ENCODE assay signal across 30 cellular contexts in the genomic region with DNA sequence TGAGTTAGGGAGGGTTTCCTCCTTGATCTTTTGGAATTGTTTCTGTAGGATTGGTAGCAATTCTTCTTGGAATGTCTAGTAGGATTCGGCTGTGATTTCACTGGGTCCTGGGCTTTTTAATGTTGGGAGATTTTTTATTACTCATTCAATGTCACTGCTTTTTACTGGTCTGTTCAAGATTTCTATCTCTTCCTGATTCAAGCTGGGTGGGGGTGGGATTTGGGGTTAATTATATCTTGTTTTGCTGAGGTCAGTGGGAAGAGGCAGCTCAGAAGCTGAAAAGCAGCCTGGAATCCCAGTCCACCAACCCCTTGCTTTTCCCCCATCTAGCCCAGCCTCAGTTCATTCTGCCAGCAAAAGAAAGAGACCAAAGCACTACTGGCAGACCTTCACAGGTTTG. TPM values are rescaled to one million over a fixed set of nuclear protein-coding genes. Genes with fewer than 3 reads are reported as not detected.
"Had no signal": no experiment of that assay in that cellular context is flagged by ENCODE, and none has a peak within 500 bp of the region (broad histone marks: within the 10 kb centered on the region; RNA-seq: fewer than 3 reads in every experiment).

No MANE protein-coding gene starts in this region.

- H3K36me3 Mint-ChIP-seq: activated naive CD8-positive, alpha-beta T cell treated with anti-CD3 and anti-CD28 coated beads for 36 hours had no signal

- ATAC-seq: activated CD8-positive, alpha-beta T cell treated with anti-CD3 and anti-CD28 coated beads, Interleukin-2, amount 10 ng/mL, durations not matched to agents 7 days and 5 days had no signal

- DNase-seq: activated CD4-positive, alpha-beta T cell treated with anti-CD3 and anti-CD28 coated beads, Interleukin-2, amount 10 ng/mL, durations not matched to agents 24 days and 14 days; activated CD4-positive, alpha-beta T cell treated with anti-CD3 and anti-CD28 coated beads, Interleukin-2, amount 50 U/mL, for 4 hours; activated CD4-positive, CD25-positive, alpha-beta regulatory T cell; activated CD8-positive, alpha-beta T cell treated with anti-CD3 and anti-CD28 coated beads, Interleukin-2, amount 10 ng/mL, durations not matched to agents 7 days and 5 days; activated effector memory CD4-positive, alpha-beta T cell treated with Interleukin-2 at 50 U/mL for 16 hours; activated naive CD4-positive, alpha-beta T cell; activated naive CD4-positive, alpha-beta T cell treated with anti-CD3 and anti-CD28 coated beads, Interleukin-2, amount 50 U/mL, for 16 hours; activated naive CD8-positive, alpha-beta T cell treated with anti-CD3 and anti-CD28 coated beads for 36 hours; amniotic stem cell; aorta; brain microvascular endothelial cell; central memory CD4-positive, alpha-beta T cell; Kasumi-1; KG1; MM.1S; NCI-H1092; NCI-H1436 treated with DMSO at 0.1 percent for 48 hours; NCI-H1694 treated with DMSO at 0.1 percent for 48 hours; NCI-H2029; NCI-H345; NCI-H524 treated with DMSO at 0.1 percent for 48 hours; Peyer's patch; SHP77 treated with DMSO at 0.1 percent for 48 hours; SW 1271; T-helper 1 cell; T-helper 2 cell; T-helper 9 cell had no signal

- H3K27me3 ChIP-seq: brain microvascular endothelial cell, Peyer's patch, SJSA1 had no signal

- H3K4me3 Mint-ChIP-seq: activated CD4-positive, alpha-beta T cell treated with anti-CD3 and anti-CD28 coated beads, Interleukin-2, amount 10 ng/mL, durations not matched to agents 24 days and 14 days; activated CD8-positive, alpha-beta T cell treated with anti-CD3 and anti-CD28 coated beads, Interleukin-2, amount 10 ng/mL, durations not matched to agents 7 days and 5 days; activated naive CD8-positive, alpha-beta T cell treated with anti-CD3 and anti-CD28 coated beads for 36 hours; activated T-helper 1 cell treated with anti-CD3 and anti-CD28 coated beads, Interleukin-12 subunit alpha, Interleukin-12 subunit beta, Interleukin-2, Interleukin-4 antibody, amounts not matched to agents 30 ng/mL and 10 ng/mL and 1 ng/mL, durations not matched to agents 14 hours and 24 hours and 36 hours had no signal

- H3K9me3 ChIP-seq: Peyer's patch had no signal

- H3K27me3 Mint-ChIP-seq: activated CD4-positive, alpha-beta T cell treated with anti-CD3 and anti-CD28 coated beads, Interleukin-2, amount 10 ng/mL, durations not matched to agents 24 days and 14 days; activated naive CD8-positive, alpha-beta T cell treated with anti-CD3 and anti-CD28 coated beads for 36 hours had no signal

- H3K36me3 ChIP-seq: brain microvascular endothelial cell, Peyer's patch, SJSA1 had no signal

- H3K4me3 ChIP-seq: Peyer's patch, SJSA1 had no signal

- H3K27ac ChIP-seq: brain microvascular endothelial cell, Peyer's patch, SJSA1, VCaP had no signal

- H3K27ac Mint-ChIP-seq: activated CD8-positive, alpha-beta T cell treated with anti-CD3 and anti-CD28 coated beads, Interleukin-2, amount 10 ng/mL, durations not matched to agents 7 days and 5 days; activated naive CD8-positive, alpha-beta T cell treated with anti-CD3 and anti-CD28 coated beads for 36 hours; activated T-helper 1 cell treated with anti-CD3 and anti-CD28 coated beads, Interleukin-12 subunit alpha, Interleukin-12 subunit beta, Interleukin-2, Interleukin-4 antibody, amounts not matched to agents 30 ng/mL and 10 ng/mL and 1 ng/mL, durations not matched to agents 14 hours and 24 hours and 36 hours had no signal

- H3K9me3 Mint-ChIP-seq: activated CD4-positive, alpha-beta T cell treated with anti-CD3 and anti-CD28 coated beads, Interleukin-2, amount 10 ng/mL, durations not matched to agents 24 days and 14 days; activated naive CD8-positive, alpha-beta T cell treated with anti-CD3 and anti-CD28 coated beads for 36 hours; activated T-helper 1 cell treated with anti-CD3 and anti-CD28 coated beads, Interleukin-12 subunit alpha, Interleukin-12 subunit beta, Interleukin-2, Interleukin-4 antibody, amounts not matched to agents 30 ng/mL and 10 ng/mL and 1 ng/mL, durations not matched to agents 14 hours and 24 hours and 36 hours had no signal

RNA-seq across cellular contexts. Expression of a gene that starts 45.2 kb away (rescaled TPM):
- total RNA-seq: SJSA1 had no signal
